ENCODE assay signal across 1 cellular context in genomic region chr19:45154064-45154827, GRCh38.
A peak's percentile ranks its signal among the peaks of the same experiment; 100 is the strongest.
TF ChIP-seq lines count a peak whose summit lies in the region.

No MANE protein-coding gene starts in this region.

TF ChIP-seq in HepG2, 621 proteins besides CTCF, POLR2A, EP300 and RAD21 (continued from another document and continues in another):
- TF ChIP-seq, protein P1, sequence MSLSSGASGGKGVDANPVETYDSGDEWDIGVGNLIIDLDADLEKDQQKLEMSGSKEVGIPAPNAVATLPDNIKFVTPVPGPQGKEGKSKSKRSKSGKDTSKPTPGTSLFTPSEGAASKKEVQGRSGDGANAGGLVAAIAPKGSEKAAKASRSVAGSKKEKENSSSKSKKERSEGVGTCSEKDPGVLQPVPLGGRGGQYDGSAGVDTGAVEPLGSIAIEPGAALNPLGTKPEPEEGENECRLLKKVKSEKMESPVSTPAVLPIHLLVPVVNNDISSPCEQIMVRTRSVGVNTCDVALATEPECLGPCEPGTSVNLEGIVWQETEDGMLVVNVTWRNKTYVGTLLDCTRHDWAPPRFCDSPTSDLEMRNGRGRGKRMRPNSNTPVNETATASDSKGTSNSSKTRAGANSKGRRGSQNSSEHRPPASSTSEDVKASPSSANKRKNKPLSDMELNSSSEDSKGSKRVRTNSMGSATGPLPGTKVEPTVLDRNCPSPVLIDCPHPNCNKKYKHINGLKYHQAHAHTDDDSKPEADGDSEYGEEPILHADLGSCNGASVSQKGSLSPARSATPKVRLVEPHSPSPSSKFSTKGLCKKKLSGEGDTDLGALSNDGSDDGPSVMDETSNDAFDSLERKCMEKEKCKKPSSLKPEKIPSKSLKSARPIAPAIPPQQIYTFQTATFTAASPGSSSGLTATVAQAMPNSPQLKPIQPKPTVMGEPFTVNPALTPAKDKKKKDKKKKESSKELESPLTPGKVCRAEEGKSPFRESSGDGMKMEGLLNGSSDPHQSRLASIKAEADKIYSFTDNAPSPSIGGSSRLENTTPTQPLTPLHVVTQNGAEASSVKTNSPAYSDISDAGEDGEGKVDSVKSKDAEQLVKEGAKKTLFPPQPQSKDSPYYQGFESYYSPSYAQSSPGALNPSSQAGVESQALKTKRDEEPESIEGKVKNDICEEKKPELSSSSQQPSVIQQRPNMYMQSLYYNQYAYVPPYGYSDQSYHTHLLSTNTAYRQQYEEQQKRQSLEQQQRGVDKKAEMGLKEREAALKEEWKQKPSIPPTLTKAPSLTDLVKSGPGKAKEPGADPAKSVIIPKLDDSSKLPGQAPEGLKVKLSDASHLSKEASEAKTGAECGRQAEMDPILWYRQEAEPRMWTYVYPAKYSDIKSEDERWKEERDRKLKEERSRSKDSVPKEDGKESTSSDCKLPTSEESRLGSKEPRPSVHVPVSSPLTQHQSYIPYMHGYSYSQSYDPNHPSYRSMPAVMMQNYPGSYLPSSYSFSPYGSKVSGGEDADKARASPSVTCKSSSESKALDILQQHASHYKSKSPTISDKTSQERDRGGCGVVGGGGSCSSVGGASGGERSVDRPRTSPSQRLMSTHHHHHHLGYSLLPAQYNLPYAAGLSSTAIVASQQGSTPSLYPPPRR (CRISPR knock-in tag; IDR thresholded peaks at IDR 0.05; ENCODE audit: borderline replicate concordance), result peak; percentile 82
- TF ChIP-seq STAT5B (CRISPR knock-in tag; IDR thresholded peaks at IDR 0.05) (no peak), HMGXB4 (CRISPR knock-in tag; IDR thresholded peaks at IDR 0.05; ENCODE audit: borderline replicate concordance in 1 of 2, low read depth in 1 of 2) (0 out of 4 replicates have a peak, but pooled peaks of 1 of the 2 experiments have one; percentile 29), TSC22D2 (CRISPR knock-in tag; IDR thresholded peaks at IDR 0.05; ENCODE audit: borderline replicate concordance) (no peak), TEAD3 (CRISPR knock-in tag; optimal IDR thresholded peaks at IDR 0.05; ENCODE audit: borderline replicate concordance) (peak; percentile 50), HNF1A (IDR thresholded peaks at IDR 0.05; ENCODE audit: low read depth) (no peak), HNF1A (CRISPR knock-in tag; IDR thresholded peaks at IDR 0.05; ENCODE audit: borderline replicate concordance) (peak; percentile 47; the same call in 1 of the 2 replicates), POLR2G (IDR thresholded peaks at IDR 0.05; ENCODE audit: low read depth, low read length) (peak; percentile 72), MZF1 (CRISPR knock-in tag; IDR thresholded peaks at IDR 0.05; ENCODE audit: borderline replicate concordance) (no peak), PAXIP1 (CRISPR knock-in tag; conservative IDR thresholded peaks at IDR 0.05) (peak; percentile 79), ZNF709 (CRISPR knock-in tag; IDR thresholded peaks at IDR 0.05) (no peak), KDM1A (CRISPR knock-in tag; IDR thresholded peaks at IDR 0.05) (no peak), NFE2L2 (IDR thresholded peaks at IDR 0.05; ENCODE audit: low read length) (no peak), ELF1 (CRISPR knock-in tag; IDR thresholded peaks at IDR 0.05) (peak; percentile 40; the same call in 1 of the 2 replicates), THRA (CRISPR knock-in tag; IDR thresholded peaks at IDR 0.05; ENCODE audit: borderline replicate concordance) (peak; percentile 46; the same call in 1 of the 2 replicates), ZNF839 (CRISPR knock-in tag; IDR thresholded peaks at IDR 0.05; ENCODE audit: borderline replicate concordance) (0 out of 2 replicates have a peak, but pooled peaks have one; percentile 26), TCF7L2 (IDR thresholded peaks at IDR 0.05; ENCODE audit: low read depth, low read length) (no peak), ZKSCAN5 (CRISPR knock-in tag; IDR thresholded peaks at IDR 0.05) (no peak), GABPB1 (CRISPR knock-in tag; IDR thresholded peaks at IDR 0.05) (peak; percentile 25; the same call in 1 of the 2 replicates), ARNTL (CRISPR knock-in tag; IDR thresholded peaks at IDR 0.05) (peak; percentile 82), ZNF567 (CRISPR knock-in tag; IDR thresholded peaks at IDR 0.05; ENCODE audit: borderline replicate concordance) (peak; percentile 38; the same call in 1 of the 2 replicates), NFATC3 (CRISPR knock-in tag; IDR thresholded peaks at IDR 0.05) (no peak), ZMYM2 (CRISPR knock-in tag; IDR thresholded peaks at IDR 0.05) (peak; percentile 77), ZNF296 (CRISPR knock-in tag; conservative IDR thresholded peaks at IDR 0.05) (no peak), MAX (IDR thresholded peaks at IDR 0.05) (peak; percentile 68), ESRRA (CRISPR knock-in tag; IDR thresholded peaks at IDR 0.05; ENCODE audit: low read depth) (peak; percentile 77; the same call in 1 of the 2 replicates), PRPF4 (IDR thresholded peaks at IDR 0.05; ENCODE audit: low read depth, low read length, poor library complexity, severe bottlenecking) (no peak), ZNF331 (CRISPR knock-in tag; IDR thresholded peaks at IDR 0.05) (peak; percentile 78; the same call in 1 of the 2 replicates), SP5 (CRISPR knock-in tag; IDR thresholded peaks at IDR 0.05; ENCODE audit: borderline replicate concordance, low read depth) (peak; percentile 86), CBX5 (CRISPR knock-in tag; IDR thresholded peaks at IDR 0.05; ENCODE audit: borderline replicate concordance) (no peak), GATA4 (IDR thresholded peaks at IDR 0.05; ENCODE audit: borderline replicate concordance, low read depth) (peak; percentile 70; the same call in 1 of the 2 replicates), ZNF788 (CRISPR knock-in tag; IDR thresholded peaks at IDR 0.05; ENCODE audit: borderline replicate concordance) (peak; percentile 57; the same call in 1 of the 2 replicates)
- TF ChIP-seq, protein P2, sequence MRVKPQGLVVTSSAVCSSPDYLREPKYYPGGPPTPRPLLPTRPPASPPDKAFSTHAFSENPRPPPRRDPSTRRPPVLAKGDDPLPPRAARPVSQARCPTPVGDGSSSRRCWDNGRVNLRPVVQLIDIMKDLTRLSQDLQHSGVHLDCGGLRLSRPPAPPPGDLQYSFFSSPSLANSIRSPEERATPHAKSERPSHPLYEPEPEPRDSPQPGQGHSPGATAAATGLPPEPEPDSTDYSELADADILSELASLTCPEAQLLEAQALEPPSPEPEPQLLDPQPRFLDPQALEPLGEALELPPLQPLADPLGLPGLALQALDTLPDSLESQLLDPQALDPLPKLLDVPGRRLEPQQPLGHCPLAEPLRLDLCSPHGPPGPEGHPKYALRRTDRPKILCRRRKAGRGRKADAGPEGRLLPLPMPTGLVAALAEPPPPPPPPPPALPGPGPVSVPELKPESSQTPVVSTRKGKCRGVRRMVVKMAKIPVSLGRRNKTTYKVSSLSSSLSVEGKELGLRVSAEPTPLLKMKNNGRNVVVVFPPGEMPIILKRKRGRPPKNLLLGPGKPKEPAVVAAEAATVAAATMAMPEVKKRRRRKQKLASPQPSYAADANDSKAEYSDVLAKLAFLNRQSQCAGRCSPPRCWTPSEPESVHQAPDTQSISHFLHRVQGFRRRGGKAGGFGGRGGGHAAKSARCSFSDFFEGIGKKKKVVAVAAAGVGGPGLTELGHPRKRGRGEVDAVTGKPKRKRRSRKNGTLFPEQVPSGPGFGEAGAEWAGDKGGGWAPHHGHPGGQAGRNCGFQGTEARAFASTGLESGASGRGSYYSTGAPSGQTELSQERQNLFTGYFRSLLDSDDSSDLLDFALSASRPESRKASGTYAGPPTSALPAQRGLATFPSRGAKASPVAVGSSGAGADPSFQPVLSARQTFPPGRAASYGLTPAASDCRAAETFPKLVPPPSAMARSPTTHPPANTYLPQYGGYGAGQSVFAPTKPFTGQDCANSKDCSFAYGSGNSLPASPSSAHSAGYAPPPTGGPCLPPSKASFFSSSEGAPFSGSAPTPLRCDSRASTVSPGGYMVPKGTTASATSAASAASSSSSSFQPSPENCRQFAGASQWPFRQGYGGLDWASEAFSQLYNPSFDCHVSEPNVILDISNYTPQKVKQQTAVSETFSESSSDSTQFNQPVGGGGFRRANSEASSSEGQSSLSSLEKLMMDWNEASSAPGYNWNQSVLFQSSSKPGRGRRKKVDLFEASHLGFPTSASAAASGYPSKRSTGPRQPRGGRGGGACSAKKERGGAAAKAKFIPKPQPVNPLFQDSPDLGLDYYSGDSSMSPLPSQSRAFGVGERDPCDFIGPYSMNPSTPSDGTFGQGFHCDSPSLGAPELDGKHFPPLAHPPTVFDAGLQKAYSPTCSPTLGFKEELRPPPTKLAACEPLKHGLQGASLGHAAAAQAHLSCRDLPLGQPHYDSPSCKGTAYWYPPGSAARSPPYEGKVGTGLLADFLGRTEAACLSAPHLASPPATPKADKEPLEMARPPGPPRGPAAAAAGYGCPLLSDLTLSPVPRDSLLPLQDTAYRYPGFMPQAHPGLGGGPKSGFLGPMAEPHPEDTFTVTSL (CRISPR knock-in tag; IDR thresholded peaks at IDR 0.05; ENCODE audit: borderline replicate concordance), result no peak; the same call in 1 of the 2 replicates
- TF ChIP-seq, protein P3, sequence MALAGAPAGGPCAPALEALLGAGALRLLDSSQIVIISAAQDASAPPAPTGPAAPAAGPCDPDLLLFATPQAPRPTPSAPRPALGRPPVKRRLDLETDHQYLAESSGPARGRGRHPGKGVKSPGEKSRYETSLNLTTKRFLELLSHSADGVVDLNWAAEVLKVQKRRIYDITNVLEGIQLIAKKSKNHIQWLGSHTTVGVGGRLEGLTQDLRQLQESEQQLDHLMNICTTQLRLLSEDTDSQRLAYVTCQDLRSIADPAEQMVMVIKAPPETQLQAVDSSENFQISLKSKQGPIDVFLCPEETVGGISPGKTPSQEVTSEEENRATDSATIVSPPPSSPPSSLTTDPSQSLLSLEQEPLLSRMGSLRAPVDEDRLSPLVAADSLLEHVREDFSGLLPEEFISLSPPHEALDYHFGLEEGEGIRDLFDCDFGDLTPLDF (CRISPR knock-in tag; IDR thresholded peaks at IDR 0.05), result no peak
